ENCODE assay signal across 13 cellular contexts in genomic region chr11:121059605-121060004, GRCh38. TPM values are rescaled to one million over a fixed set of nuclear protein-coding genes. Genes with fewer than 3 reads are reported as not detected.
A peak's percentile ranks its signal among the peaks of the same experiment; 100 is the strongest.
DNase-seq lines count a peak whose midpoint lies in the region; ATAC-seq, FAIRE-seq and TF ChIP-seq lines count a peak whose summit lies in the region.
"Had no signal": no experiment of that assay in that cellular context is flagged by ENCODE, and none has a peak within 500 bp of the region (broad histone marks: within the 10 kb centered on the region; RNA-seq: fewer than 3 reads in every experiment).

No MANE protein-coding gene starts in this region.

- no peak for FAIRE-seq in urothelium cell line (lab: Jason Lieb, UNC)

- peak; percentile 99 for ATAC-seq in GM18870 (IDR thresholded peaks at IDR 0.05; ENCODE audit: unreplicated experiment)
- peak; percentile 98 for ATAC-seq in GM21619 (IDR thresholded peaks at IDR 0.05; ENCODE audit: unreplicated experiment)
- peak; percentile 99 for ATAC-seq in HG03280 (IDR thresholded peaks at IDR 0.05; ENCODE audit: unreplicated experiment)
- ATAC-seq: activated T-cell treated with anti-CD3 and anti-CD28 coated beads, Interleukin-2, amount 50 U/mL, for 72 hours had no signal

- no peak overlapping the region for H3K4me3 ChIP-seq in fibroblast of villous mesenchyme (ENCODE audit: low read depth, low read length)
- H3K4me3 ChIP-seq: dorsolateral prefrontal cortex had no signal

- H3K27ac Mint-ChIP-seq in endothelial cell (ENCODE audit: unreplicated experiment), result no peak overlapping the region
- H3K27ac Mint-ChIP-seq: activated T-cell treated with anti-CD3 and anti-CD28 coated beads, Interleukin-2, amount 50 U/mL, for 72 hours; nephron had no signal

- peak; percentile 10 for DNase-seq in fibroblast of villous mesenchyme (ENCODE audit: low read depth)
- no peak for DNase-seq in cerebellar nuclear complex (lab: John Stamatoyannopoulos, UW)
- no peak for DNase-seq in urothelium cell line (ENCODE audit: low spot score)
- no peak for DNase-seq in endothelial cell (ENCODE audit: low spot score)
- no peak for DNase-seq in activated T-cell treated with anti-CD3 and anti-CD28 coated beads, Interleukin-2, amount 50 U/mL, for 1 hour
- DNase-seq: activated T-cell treated with anti-CD3 and anti-CD28 coated beads, Interleukin-2, amount 50 U/mL, for 72 hours; DMS79 treated with DMSO at 0.1 percent for 48 hours; dorsolateral prefrontal cortex; NCI-H2171 had no signal

- H3K4me3 Mint-ChIP-seq in endothelial cell (ENCODE audit: unreplicated experiment), result no peak overlapping the region
- H3K4me3 Mint-ChIP-seq: activated T-cell treated with anti-CD3 and anti-CD28 coated beads, Interleukin-2, amount 50 U/mL, for 72 hours; nephron had no signal

- TF ChIP-seq CTCF in fibroblast of villous mesenchyme (IDR thresholded peaks at IDR 0.05; ENCODE audit: insufficient read depth, low read depth, low read length) (no peak), endothelial cell (IDR thresholded peaks at IDR 0.05; ENCODE audit: unreplicated experiment) (no peak)

- no peaks in the 10 kb centered on the region for H3K27me3 Mint-ChIP-seq in endothelial cell (ENCODE audit: unreplicated experiment)

- peaks cover 5% of the 10 kb centered on the region for H3K36me3 Mint-ChIP-seq in endothelial cell (ENCODE audit: low read depth, unreplicated experiment)

- no peaks in the 10 kb centered on the region for H3K9me3 Mint-ChIP-seq in endothelial cell (ENCODE audit: unreplicated experiment)
- H3K9me3 Mint-ChIP-seq: activated T-cell treated with anti-CD3 and anti-CD28 coated beads, Interleukin-2, amount 50 U/mL, for 72 hours; nephron had no signal

- no peaks in the 10 kb centered on the region for H3K4me1 Mint-ChIP-seq in endothelial cell (ENCODE audit: unreplicated experiment)
- H3K4me1 Mint-ChIP-seq: nephron had no signal

RNA-seq across cellular contexts. Expression of gene TBCEL, which starts 35.7 kb away (rescaled TPM):
- 23.2 and 29.8 TPM in 2 replicates for total RNA-seq in fibroblast of villous mesenchyme
- 31.2 TPM for total RNA-seq in endothelial cell (ENCODE audit: unreplicated experiment)

RNA-seq across cellular contexts. Expression of gene TECTA, which starts 41.4 kb away (rescaled TPM):
- total RNA-seq in fibroblast of villous mesenchyme, result under 0.01 and 0.32 TPM in 2 replicates
- 2.2 TPM for total RNA-seq in endothelial cell (ENCODE audit: unreplicated experiment)
